Comparison of ENCODE assay signal across 15 cellular contexts in the genomic region with DNA sequence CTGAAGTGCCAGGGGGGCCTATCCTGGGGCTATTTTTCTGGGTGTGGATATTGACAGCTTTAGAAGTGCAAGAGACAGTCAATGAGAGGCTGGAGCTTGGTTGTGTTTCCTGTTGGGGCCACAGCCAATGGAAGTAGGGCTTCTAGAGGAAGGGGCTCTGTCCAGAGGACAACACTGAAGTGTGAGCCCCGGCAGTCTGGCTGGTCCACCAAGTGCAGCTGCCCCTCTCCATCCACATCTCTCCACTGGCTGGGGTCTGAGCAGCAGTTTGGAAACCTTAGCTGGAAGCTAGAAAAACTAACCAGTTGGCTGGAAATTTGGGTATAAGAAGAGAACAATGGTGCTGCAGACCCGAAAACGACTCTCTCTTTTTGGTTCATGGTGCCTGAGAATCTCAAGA.
DNase-seq lines count a peak whose midpoint lies in the region; ATAC-seq and TF ChIP-seq lines count a peak whose summit lies in the region.
"Had no signal": no experiment of that assay in that cellular context is flagged by ENCODE, and none has a peak within 500 bp of the region (broad histone marks: within the 10 kb centered on the region; RNA-seq: fewer than 3 reads in every experiment).

No MANE protein-coding gene starts in this region.

- H3K4me3 ChIP-seq in BLaER1 (no peak overlapping the region), Loucy (ENCODE audit: low read length, poor library complexity, severe bottlenecking) (no peak overlapping the region), endodermal cell (ENCODE audit: low read length) (no peak overlapping the region)
- H3K4me3 ChIP-seq: HAP-1 had no signal

- H3K9ac ChIP-seq in BLaER1 (no peak overlapping the region), Loucy (ENCODE audit: low read depth, low read length, poor library complexity, severe bottlenecking) (no peak overlapping the region), endodermal cell (ENCODE audit: extremely low read depth, low read length, poor library complexity, severe bottlenecking) (no peak overlapping the region)

- 76 to 87% methylated on average over 2 to 3 of the region's 3 CpGs for WGBS in endodermal cell (ENCODE audit: insufficient coverage in 1 of 2, insufficient read length in 1 of 2), 2 experiments

- H3F3A ChIP-seq in Loucy (ENCODE audit: low read depth) = no peaks in the 10 kb centered on the region

- DNase-seq in endodermal cell = no peak
- no peak for DNase-seq in stimulated activated naive CD4-positive, alpha-beta T cell treated with Interleukin-2 at 50 U/mL for 16 hours (lab: John Stamatoyannopoulos, UW)
- no peak for DNase-seq in NCI-H1930 (lab: John Stamatoyannopoulos, UW)
- DNase-seq in GM03348 (ENCODE audit: low spot score) = no peak
- DNase-seq: CD8-positive, alpha-beta T cell; COR-L47; DMS153; DMS79 treated with DMSO at 0.1 percent for 48 hours; EL had no signal

- H3K27ac Mint-ChIP-seq in endodermal cell = peak overlapping the region; percentile 13
- H3K27ac Mint-ChIP-seq in stimulated activated memory B cell treated with anti-CD40 and anti-IgM and Interleukin-4, amounts not matched to agents 10 μg/mL and 1 μg/mL and 100 μg/mL, for 72 hours = peak overlapping the region; percentile 8
- H3K27ac Mint-ChIP-seq: B cell; CD8-positive, alpha-beta T cell had no signal

- H3K27me3 ChIP-seq in BLaER1 = no peaks in the 10 kb centered on the region
- no peaks in the 10 kb centered on the region for H3K27me3 ChIP-seq in Loucy (ENCODE audit: insufficient read depth, low read length, poor library complexity, severe bottlenecking)
- no peaks in the 10 kb centered on the region for H3K27me3 ChIP-seq in endodermal cell (ENCODE audit: control insufficient read depth, insufficient read depth, low read length, poor library complexity, severe bottlenecking)

- H3K4me1 Mint-ChIP-seq in endodermal cell = no peaks in the 10 kb centered on the region
- no peaks in the 10 kb centered on the region for H3K4me1 Mint-ChIP-seq in stimulated activated memory B cell treated with anti-CD40 and anti-IgM and Interleukin-4, amounts not matched to agents 10 μg/mL and 1 μg/mL and 100 μg/mL, for 72 hours
- H3K4me1 Mint-ChIP-seq: CD14-positive monocyte had no signal

- no peaks in the 10 kb centered on the region for H3K9me3 Mint-ChIP-seq in endodermal cell
- H3K9me3 Mint-ChIP-seq in stimulated activated memory B cell treated with anti-CD40 and anti-IgM and Interleukin-4, amounts not matched to agents 10 μg/mL and 1 μg/mL and 100 μg/mL, for 72 hours = no peaks in the 10 kb centered on the region
- H3K9me3 Mint-ChIP-seq: CD14-positive monocyte; CD8-positive, alpha-beta T cell had no signal

- no peak for ATAC-seq in stimulated activated memory B cell treated with anti-CD40 and anti-IgM and Interleukin-4, amounts not matched to agents 10 μg/mL and 1 μg/mL and 100 μg/mL, for 72 hours
- ATAC-seq: CD8-positive, alpha-beta T cell had no signal

- H3K4me2 ChIP-seq in BLaER1 = peak overlapping the region; percentile 27
- H3K4me2 ChIP-seq in Loucy (ENCODE audit: low read depth, low read length, poor library complexity, severe bottlenecking) = no peak overlapping the region

- H4K20me1 ChIP-seq in BLaER1 (no peaks in the 10 kb centered on the region), Loucy (ENCODE audit: insufficient read depth, low read length, poor library complexity, severe bottlenecking) (no peaks in the 10 kb centered on the region)

- H3K9me3 ChIP-seq in BLaER1 (no peaks in the 10 kb centered on the region), Loucy (ENCODE audit: insufficient read depth, low read depth, low read length) (no peaks in the 10 kb centered on the region), endodermal cell (ENCODE audit: control insufficient read depth, low read length) (no peaks in the 10 kb centered on the region)
- H3K9me3 ChIP-seq: HAP-1 had no signal

- no peak for TF ChIP-seq CTCF in Loucy (conservative IDR thresholded peaks at IDR 0.05; ENCODE audit: low read length)
- no peak for TF ChIP-seq CTCF in endodermal cell (conservative IDR thresholded peaks at IDR 0.05)

- H3K36me3 ChIP-seq in BLaER1 (no peaks in the 10 kb centered on the region), Loucy (ENCODE audit: insufficient read depth, low read length) (no peaks in the 10 kb centered on the region), endodermal cell (ENCODE audit: control insufficient read depth, insufficient read depth, low read length) (no peaks in the 10 kb centered on the region)
- H3K36me3 ChIP-seq: HAP-1 had no signal

- peak overlapping the region; percentile 45; the same call in 1 of the 2 replicates for H2AFZ ChIP-seq in Loucy (ENCODE audit: low read length)

- H3K9me2 ChIP-seq in Loucy (replicated peaks; ENCODE audit: low read depth, low read length) = no peaks in the 10 kb centered on the region

- H3K27me3 Mint-ChIP-seq in endodermal cell (ENCODE audit: insufficient read depth) = no peaks in the 10 kb centered on the region
- no peaks in the 10 kb centered on the region for H3K27me3 Mint-ChIP-seq in stimulated activated memory B cell treated with anti-CD40 and anti-IgM and Interleukin-4, amounts not matched to agents 10 μg/mL and 1 μg/mL and 100 μg/mL, for 72 hours
- H3K27me3 Mint-ChIP-seq: B cell had no signal

- no peaks in the 10 kb centered on the region for H3K79me2 ChIP-seq in Loucy (ENCODE audit: insufficient read depth, low read length)

- H3K27ac ChIP-seq in BLaER1 (0 out of 2 replicates have a peak overlapping the region, but pooled peaks have one; percentile 42), endodermal cell (ENCODE audit: low read depth, low read length) (peak overlapping the region; percentile 8)

- H3K36me3 Mint-ChIP-seq in endodermal cell (ENCODE audit: low read depth) = no peaks in the 10 kb centered on the region
- H3K36me3 Mint-ChIP-seq in stimulated activated memory B cell treated with anti-CD40 and anti-IgM and Interleukin-4, amounts not matched to agents 10 μg/mL and 1 μg/mL and 100 μg/mL, for 72 hours = no peaks in the 10 kb centered on the region
- H3K36me3 Mint-ChIP-seq: CD14-positive monocyte; CD8-positive, alpha-beta T cell had no signal

- H3K4me1 ChIP-seq in BLaER1 (peaks cover 59% of the 10 kb centered on the region), Loucy (ENCODE audit: insufficient read depth, low read length, poor library complexity, severe bottlenecking) (no peaks in the 10 kb centered on the region), endodermal cell (ENCODE audit: control insufficient read depth, insufficient read depth, low read length) (no peaks in the 10 kb centered on the region)
- H3K4me1 ChIP-seq: HAP-1 had no signal

- H3K4me3 Mint-ChIP-seq in endodermal cell = no peak overlapping the region
- no peak overlapping the region for H3K4me3 Mint-ChIP-seq in stimulated activated memory B cell treated with anti-CD40 and anti-IgM and Interleukin-4, amounts not matched to agents 10 μg/mL and 1 μg/mL and 100 μg/mL, for 72 hours
- H3K4me3 Mint-ChIP-seq: B cell; CD14-positive monocyte; CD8-positive, alpha-beta T cell had no signal
